In genomic region chr5:84680908-84681307, GRCh38 we compare ENCODE assay signal across 33 cellular contexts.
"Had no signal": no experiment of that assay in that cellular context is flagged by ENCODE, and none has a peak within 500 bp of the region (broad histone marks: within the 10 kb centered on the region; RNA-seq: fewer than 3 reads in every experiment).

No MANE protein-coding gene starts in this region.

- H3K27me3 ChIP-seq: adrenal gland, body of pancreas, brain microvascular endothelial cell, breast epithelium had no signal

- ATAC-seq: activated CD8-positive, alpha-beta T cell treated with anti-CD3 and anti-CD28 coated beads for 36 hours; activated naive CD4-positive, alpha-beta T cell treated with anti-CD3 and anti-CD28 coated beads, Interleukin-2, amount 50 U/mL, for 72 hours; activated T-cell treated with anti-CD3 and anti-CD28 coated beads, Interleukin-2, amount 50 U/mL, for 4 hours; activated T-cell treated with anti-CD3 and anti-CD28 coated beads, Interleukin-2, amount 50 U/mL, for 72 hours; activated T-helper 17 cell treated with anti-CD3 and anti-CD28 coated beads, Interleukin-2, amount 50 U/mL, for 72 hours; body of pancreas had no signal

- DNase-seq: activated B cell treated with CpG ODN at 0.5 μM for 24 hours; activated CD4-positive, alpha-beta memory T cell treated with anti-CD3 and anti-CD28 coated beads for 36 hours; activated CD4-positive, alpha-beta T cell treated with anti-CD3 and anti-CD28 coated beads for 4 hours; activated CD4-positive, alpha-beta T cell treated with anti-CD3 and anti-CD28 coated beads, Interleukin-2, amount 10 ng/mL, durations not matched to agents 24 days and 14 days; activated CD4-positive, alpha-beta T cell treated with anti-CD3 and anti-CD28 coated beads, Interleukin-2, amount 50 U/mL, for 1 hour; activated CD4-positive, alpha-beta T cell treated with anti-CD3 and anti-CD28 coated beads, Interleukin-2, amount 50 U/mL, for 4 hours; activated CD4-positive, CD25-positive, alpha-beta regulatory T cell treated with anti-CD3 and anti-CD28 coated beads, Interleukin-2, amount 50 U/mL, for 72 hours; activated CD8-positive, alpha-beta memory T cell treated with anti-CD3 and anti-CD28 coated beads, Interleukin-2, amount 50 U/mL, for 4 hours; activated CD8-positive, alpha-beta T cell treated with anti-CD3 and anti-CD28 coated beads for 36 hours; activated effector memory CD4-positive, alpha-beta T cell treated with anti-CD3 and anti-CD28 coated beads, Interleukin-2, amount 50 U/mL, for 16 hours; activated gamma-delta T cell treated with Interleukin-2 at 50 U/mL for 16 hours; activated naive CD4-positive, alpha-beta T cell; activated naive CD4-positive, alpha-beta T cell treated with anti-CD3 and anti-CD28 coated beads for 36 hours; activated naive CD4-positive, alpha-beta T cell treated with anti-CD3 and anti-CD28 coated beads, Interleukin-2, amount 50 U/mL, for 16 hours; activated naive CD8-positive, alpha-beta T cell treated with anti-CD3 and anti-CD28 coated beads for 36 hours; activated T-cell treated with anti-CD3 and anti-CD28 coated beads for 4 hours; activated T-cell treated with anti-CD3 and anti-CD28 coated beads, Interleukin-2, amount 50 U/mL, for 1 hour; activated T-cell treated with anti-CD3 and anti-CD28 coated beads, Interleukin-2, amount 50 U/mL, for 4 hours; activated T-cell treated with anti-CD3 and anti-CD28 coated beads, Interleukin-2, amount 50 U/mL, for 72 hours; adrenal gland; amniotic stem cell; aorta; body of pancreas; brain microvascular endothelial cell; central memory CD4-positive, alpha-beta T cell; T-helper 2 cell; T-helper 9 cell had no signal

- H3K9me3 ChIP-seq: adrenal gland, body of pancreas, breast epithelium had no signal

- H3K36me3 ChIP-seq: adrenal gland, brain microvascular endothelial cell, breast epithelium had no signal

- H3K4me1 ChIP-seq: adrenal gland, body of pancreas, breast epithelium had no signal

- H3K27ac ChIP-seq: adrenal gland, body of pancreas, brain microvascular endothelial cell, breast epithelium, VCaP had no signal

- FAIRE-seq: astrocyte, TTC549 had no signal

- H3K4me3 ChIP-seq: adrenal gland, body of pancreas, breast epithelium had no signal
